20 cellular contexts compared by ENCODE assay signal in genomic region chr16:53235851-53236250, GRCh38.
"Had no signal": no experiment of that assay in that cellular context is flagged by ENCODE, and none has a peak within 500 bp of the region (broad histone marks: within the 10 kb centered on the region; RNA-seq: fewer than 3 reads in every experiment).

No MANE protein-coding gene starts in this region.

- ATAC-seq: activated T-cell treated with anti-CD3 and anti-CD28 coated beads, Interleukin-2, amount 50 U/mL, for 72 hours; lower lobe of right lung had no signal

- H3K27me3 Mint-ChIP-seq: activated naive CD4-positive, alpha-beta T cell treated with anti-CD3 and anti-CD28 coated beads, Interleukin-2, amount 50 U/mL, for 24 hours; progenitor cell of endocrine pancreas had no signal

- H3K27ac Mint-ChIP-seq: activated naive CD4-positive, alpha-beta T cell treated with anti-CD3 and anti-CD28 coated beads, Interleukin-2, amount 50 U/mL, for 24 hours; activated T-cell treated with anti-CD3 and anti-CD28 coated beads, Interleukin-2, amount 50 U/mL, for 72 hours; progenitor cell of endocrine pancreas had no signal

- H3K36me3 ChIP-seq: uterus had no signal

- DNase-seq: activated CD4-positive, alpha-beta T cell treated with anti-CD3 and anti-CD28 coated beads, Interleukin-2, amount 50 U/mL, for 4 hours; activated gamma-delta T cell; activated T-cell treated with anti-CD3 and anti-CD28 coated beads, Interleukin-2, amount 50 U/mL, for 72 hours; dermis blood vessel endothelial cell; effector memory CD4-positive, alpha-beta T cell; esophagus squamous epithelium; foreskin melanocyte; glutamatergic neuron; hypothalamus; lower lobe of right lung; nephron progenitor cell; nucleus accumbens; stimulated activated naive CD4-positive, alpha-beta T cell treated with Interleukin-2 at 50 U/mL for 16 hours; T-helper 2 cell; uterus; WERI-Rb-1 had no signal

- H3K4me3 ChIP-seq: breast epithelium, esophagus squamous epithelium, lower lobe of right lung, tibial nerve, uterus had no signal

- H3K9me3 ChIP-seq: breast epithelium, esophagus squamous epithelium, lower lobe of right lung, tibial nerve, uterus had no signal

- H3K27me3 ChIP-seq: breast epithelium, esophagus squamous epithelium, tibial nerve, uterus had no signal

- H3K27ac ChIP-seq: esophagus squamous epithelium, lower lobe of right lung, tibial nerve, uterus, WERI-Rb-1 had no signal

- H3K4me1 ChIP-seq: breast epithelium, lower lobe of right lung, uterus had no signal

- H3K4me1 Mint-ChIP-seq: activated naive CD4-positive, alpha-beta T cell treated with anti-CD3 and anti-CD28 coated beads, Interleukin-2, amount 50 U/mL, for 24 hours; nephron progenitor cell had no signal

- H3K4me3 Mint-ChIP-seq: activated naive CD4-positive, alpha-beta T cell treated with anti-CD3 and anti-CD28 coated beads, Interleukin-2, amount 50 U/mL, for 24 hours; activated T-cell treated with anti-CD3 and anti-CD28 coated beads, Interleukin-2, amount 50 U/mL, for 72 hours; nephron progenitor cell had no signal

- H3K9me3 Mint-ChIP-seq: activated naive CD4-positive, alpha-beta T cell treated with anti-CD3 and anti-CD28 coated beads, Interleukin-2, amount 50 U/mL, for 24 hours; activated T-cell treated with anti-CD3 and anti-CD28 coated beads, Interleukin-2, amount 50 U/mL, for 72 hours; nephron progenitor cell had no signal
